16 cellular contexts compared by ENCODE assay signal in the genomic region with DNA sequence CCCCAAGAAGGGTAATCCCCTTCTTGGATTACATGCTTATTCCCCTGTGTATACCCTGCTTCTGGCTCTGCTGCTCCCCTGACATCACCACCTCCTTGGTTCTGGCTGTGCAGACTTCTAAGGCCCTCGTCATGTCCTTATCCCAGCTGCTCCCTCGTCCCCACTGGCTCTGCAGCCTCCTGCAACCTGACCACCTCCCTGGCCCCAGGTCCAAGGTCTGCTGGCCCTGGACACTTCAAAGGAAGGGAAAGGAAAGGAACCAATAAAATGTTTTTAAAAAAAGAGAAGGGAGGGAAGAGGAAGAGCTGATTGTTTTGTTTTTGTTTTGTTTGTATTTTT. TPM values are rescaled to one million over a fixed set of nuclear protein-coding genes. Genes with fewer than 3 reads are reported as not detected.
DNase-seq lines count a peak whose midpoint lies in the region; ATAC-seq and TF ChIP-seq lines count a peak whose summit lies in the region.
"Had no signal": no experiment of that assay in that cellular context is flagged by ENCODE, and none has a peak within 500 bp of the region (broad histone marks: within the 10 kb centered on the region; RNA-seq: fewer than 3 reads in every experiment).

No MANE protein-coding gene starts in this region.

- H3K4me1 ChIP-seq in BLaER1 (peaks cover 61% of the 10 kb centered on the region), psoas muscle (peaks cover 7% of the 10 kb centered on the region), breast epithelium (no peaks in the 10 kb centered on the region)
- peaks cover 57% of the 10 kb centered on the region for H3K4me1 ChIP-seq in CD8-positive, alpha-beta memory T cell (ENCODE audit: insufficient read depth, low read length)
- H3K4me1 ChIP-seq in naive thymus-derived CD4-positive, alpha-beta T cell (ENCODE audit: control insufficient read depth in 2 of 2, insufficient read depth in 2 of 2, low read length in 2 of 2) = peaks cover 19 to 51% of the 10 kb centered on the region in 2 donors

- no peak overlapping the region for H3K4me3 ChIP-seq in BLaER1
- no peak overlapping the region for H3K4me3 ChIP-seq in CD8-positive, alpha-beta memory T cell (ENCODE audit: low read length)
- no peak overlapping the region for H3K4me3 ChIP-seq in naive thymus-derived CD4-positive, alpha-beta T cell (ENCODE audit: low read length)
- no peak overlapping the region for H3K4me3 ChIP-seq in psoas muscle
- H3K4me3 ChIP-seq in breast epithelium = no peak overlapping the region
- H3K4me3 ChIP-seq: dorsolateral prefrontal cortex, GM23248 had no signal

- H3K9me3 ChIP-seq in BLaER1 = no peaks in the 10 kb centered on the region
- no peaks in the 10 kb centered on the region for H3K9me3 ChIP-seq in CD8-positive, alpha-beta memory T cell (ENCODE audit: low read length)
- no peaks in the 10 kb centered on the region for H3K9me3 ChIP-seq in naive thymus-derived CD4-positive, alpha-beta T cell (ENCODE audit: control insufficient read depth in 2 of 3, low read length in 3 of 3)
- H3K9me3 ChIP-seq in psoas muscle = no peaks in the 10 kb centered on the region
- no peaks in the 10 kb centered on the region for H3K9me3 ChIP-seq in breast epithelium

- 33 to 64% (median 43%) methylated on average over 2 of the region's 2 CpGs for WGBS in psoas muscle, 3 donors

- no peak for TF ChIP-seq POLR2A in breast epithelium (IDR thresholded peaks at IDR 0.05)

- H3K27me3 Mint-ChIP-seq in CD8-positive, alpha-beta memory T cell = no peaks in the 10 kb centered on the region
- H3K27me3 Mint-ChIP-seq in activated T-helper 17 cell treated with anti-CD3 and anti-CD28 coated beads, Interleukin-2, amount 50 U/mL, for 72 hours = no peaks in the 10 kb centered on the region
- H3K27me3 Mint-ChIP-seq in naive thymus-derived CD4-positive, alpha-beta T cell = no peaks in the 10 kb centered on the region

- peaks cover 47% of the 10 kb centered on the region for H3K36me3 ChIP-seq in BLaER1
- H3K36me3 ChIP-seq in CD8-positive, alpha-beta memory T cell (ENCODE audit: insufficient read depth, low read length) = no peaks in the 10 kb centered on the region
- peaks cover 0 to 19% (median 5%) of the 10 kb centered on the region in 3 experiments for H3K36me3 ChIP-seq in naive thymus-derived CD4-positive, alpha-beta T cell (ENCODE audit: control insufficient read depth in 2 of 3, insufficient read depth in 3 of 3, low read length in 3 of 3)
- H3K36me3 ChIP-seq in psoas muscle (ENCODE audit: insufficient read depth in 1 of 2, low read depth in 1 of 2) = no peaks in the 10 kb centered on the region
- no peaks in the 10 kb centered on the region for H3K36me3 ChIP-seq in breast epithelium

- CTCF ChIA-PET in CD8-positive, alpha-beta memory T cell (lab: Charles Lee) = interaction anchor here (1.3 kb wide), 1 partner anchor 53 kb away, joined by 4 read pairs; a partner anchor contains a TSS
- CTCF ChIA-PET in naive thymus-derived CD4-positive, alpha-beta T cell (lab: Charles Lee) = interaction anchor here (1.0 kb wide), 1 partner anchor 16 kb away, joined by 3 read pairs; no protein-coding TSS in a partner anchor

- no peaks in the 10 kb centered on the region for H3K9me3 Mint-ChIP-seq in CD8-positive, alpha-beta memory T cell
- H3K9me3 Mint-ChIP-seq in activated T-helper 17 cell treated with anti-CD3 and anti-CD28 coated beads, Interleukin-2, amount 50 U/mL, for 72 hours = no peaks in the 10 kb centered on the region
- no peaks in the 10 kb centered on the region for H3K9me3 Mint-ChIP-seq in naive thymus-derived CD4-positive, alpha-beta T cell

- H3K4me2 ChIP-seq in BLaER1 = peak overlapping the region; percentile 39

- peaks cover 0 to 50% (median 0%) of the 10 kb centered on the region in 3 donors for H3K36me3 Mint-ChIP-seq in CD8-positive, alpha-beta memory T cell
- H3K36me3 Mint-ChIP-seq in activated T-helper 17 cell treated with anti-CD3 and anti-CD28 coated beads, Interleukin-2, amount 50 U/mL, for 72 hours (ENCODE audit: low read depth) = peaks cover 17% of the 10 kb centered on the region
- peaks cover 0 to 25% (median under 1%) of the 10 kb centered on the region in 5 donors for H3K36me3 Mint-ChIP-seq in naive thymus-derived CD4-positive, alpha-beta T cell

- H3K27ac ChIP-seq in BLaER1 = no peak overlapping the region
- no peak overlapping the region for H3K27ac ChIP-seq in CD8-positive, alpha-beta memory T cell (ENCODE audit: low read depth, low read length)
- H3K27ac ChIP-seq in naive thymus-derived CD4-positive, alpha-beta T cell (ENCODE audit: low read depth, low read length) = no peak overlapping the region
- H3K27ac ChIP-seq in psoas muscle = no peak overlapping the region
- H3K27ac ChIP-seq in breast epithelium = no peak overlapping the region
- H3K27ac ChIP-seq: GM23248 had no signal

- no peak for DNase-seq in CD8-positive, alpha-beta memory T cell
- DNase-seq in naive thymus-derived CD4-positive, alpha-beta T cell = no peak
- DNase-seq in psoas muscle = no peak
- no peak for DNase-seq in NCI-H2227 treated with DMSO at 0.1 percent for 48 hours (lab: John Stamatoyannopoulos, UW)
- DNase-seq in breast epithelium (ENCODE audit: low spot score in 2 of 2) = no peak
- DNase-seq: activated T-cell treated with anti-CD3 and anti-CD28 coated beads for 4 hours; GF-D8; GM23248; left ventricle myocardium superior; NCI-H1436; NK-92 treated with Interleukin-12 subunit alpha and Interleukin-12 subunit beta, amount 100 ng/mL, for 24 hours; stimulated activated CD4-positive, alpha-beta T cell treated with anti-CD3 and anti-CD28 coated beads, Interleukin-2, amount 100 ng/mL, for 48 hours had no signal

- TF ChIP-seq CTCF in psoas muscle (IDR thresholded peaks at IDR 0.05) (no peak), breast epithelium (IDR thresholded peaks at IDR 0.05) (no peak)

- H4K20me1 ChIP-seq in BLaER1 = peaks cover 100% of the 10 kb centered on the region

- intact Hi-C loops in naive thymus-derived CD4-positive, alpha-beta T cell (cut with micrococcal nuclease) = no loop called here
- intact Hi-C loops in psoas muscle (cut with DNase I) (no loop called here), breast epithelium (cut with DNase I; ENCODE audit: low total_unique reads) (no loop called here)

- POLR2A ChIA-PET in CD8-positive, alpha-beta memory T cell (lab: Charles Lee) = no interaction called here
- POLR2A ChIA-PET in naive thymus-derived CD4-positive, alpha-beta T cell (lab: Charles Lee) = interaction anchor here (0.7 kb wide), 1 partner anchor 37 kb away, joined by 3 read pairs; no protein-coding TSS in a partner anchor

- no peak for ATAC-seq in activated T-helper 17 cell treated with anti-CD3 and anti-CD28 coated beads, Interleukin-2, amount 50 U/mL, for 72 hours (replicated peaks)
- no peak for ATAC-seq in naive thymus-derived CD4-positive, alpha-beta T cell
- no peak for ATAC-seq in HG03460 (IDR thresholded peaks at IDR 0.05; ENCODE audit: unreplicated experiment)
- ATAC-seq in psoas muscle = no peak
- ATAC-seq: left ventricle myocardium superior had no signal

- no peak overlapping the region for H3K9ac ChIP-seq in BLaER1
- H3K9ac ChIP-seq: GM23248 had no signal

- peak overlapping the region in 1 of 7 donors; percentile 78 for H3K4me3 Mint-ChIP-seq in CD8-positive, alpha-beta memory T cell
- no peak overlapping the region for H3K4me3 Mint-ChIP-seq in activated T-helper 17 cell treated with anti-CD3 and anti-CD28 coated beads, Interleukin-2, amount 50 U/mL, for 72 hours
- peak overlapping the region in 6 of 10 donors; percentile 8 to 73 (median 30) for H3K4me3 Mint-ChIP-seq in naive thymus-derived CD4-positive, alpha-beta T cell

- H3K4me1 Mint-ChIP-seq in CD8-positive, alpha-beta memory T cell = peaks cover 69 to 89% (median 86%) of the 10 kb centered on the region in 3 donors
- peaks cover 32% of the 10 kb centered on the region for H3K4me1 Mint-ChIP-seq in activated T-helper 17 cell treated with anti-CD3 and anti-CD28 coated beads, Interleukin-2, amount 50 U/mL, for 72 hours
- H3K4me1 Mint-ChIP-seq in naive thymus-derived CD4-positive, alpha-beta T cell = peaks cover 47 to 91% (median 81%) of the 10 kb centered on the region in 7 donors

- H3K27me3 ChIP-seq in BLaER1 (no peaks in the 10 kb centered on the region), psoas muscle (ENCODE audit: insufficient read depth in 3 of 3, low read length in 2 of 3) (peaks cover 0 to 12% (median 0%) of the 10 kb centered on the region in 3 donors), breast epithelium (no peaks in the 10 kb centered on the region)
- H3K27me3 ChIP-seq in CD8-positive, alpha-beta memory T cell (ENCODE audit: insufficient read depth, low read length, poor library complexity, severe bottlenecking) = no peaks in the 10 kb centered on the region
- H3K27me3 ChIP-seq in naive thymus-derived CD4-positive, alpha-beta T cell (ENCODE audit: control insufficient read depth in 2 of 2, insufficient read depth in 2 of 2, low read length in 2 of 2) = no peaks in the 10 kb centered on the region
- H3K27me3 ChIP-seq: dorsolateral prefrontal cortex had no signal

- peak overlapping the region; percentile 11 to 92 (median 76) for H3K27ac Mint-ChIP-seq in CD8-positive, alpha-beta memory T cell
- H3K27ac Mint-ChIP-seq in activated T-helper 17 cell treated with anti-CD3 and anti-CD28 coated beads, Interleukin-2, amount 50 U/mL, for 72 hours = peak overlapping the region; percentile 75
- peak overlapping the region in 8 of 9 donors; percentile 7 to 78 (median 50) for H3K27ac Mint-ChIP-seq in naive thymus-derived CD4-positive, alpha-beta T cell

RNA-seq across cellular contexts. Expression of a gene that starts 52.9 kb away (rescaled TPM):
- total RNA-seq in CD8-positive, alpha-beta memory T cell = 10 to 100 TPM; 49.3 to 51.0 TPM
- polyA plus RNA-seq in CD8-positive, alpha-beta memory T cell = 146 TPM
- total RNA-seq in activated T-helper 17 cell treated with anti-CD3 and anti-CD28 coated beads, Interleukin-2, amount 50 U/mL, for 72 hours = 10 to 100 TPM; 81.6 to 89.8 TPM
- total RNA-seq in naive thymus-derived CD4-positive, alpha-beta T cell = 100 to 1,000 TPM; 106 to 232 (median 126) TPM
- 100 to 1,000 TPM in 1 of 2 donors, 10 to 100 TPM in 1; 41.0 to 122 TPM for polyA plus RNA-seq in naive thymus-derived CD4-positive, alpha-beta T cell
- total RNA-seq in psoas muscle = 1 to 10 TPM; 2.8 to 4.2 (median 3.7) TPM
- polyA plus RNA-seq in psoas muscle = 1 to 10 TPM; 1.2 to 2.4 (median 2.4) TPM
- total RNA-seq in breast epithelium = 10 to 100 TPM; 18.4 to 20.3 (median 20.0) TPM
- total RNA-seq: GM23248 had no signal
